Comparison of ENCODE assay signal across 27 cellular contexts in genomic region chr6:110661426-110661825, GRCh38.
"Had no signal": no experiment of that assay in that cellular context is flagged by ENCODE, and none has a peak within 500 bp of the region (broad histone marks: within the 10 kb centered on the region; RNA-seq: fewer than 3 reads in every experiment).

No MANE protein-coding gene starts in this region.

- H3K27ac Mint-ChIP-seq: activated CD4-positive, alpha-beta memory T cell treated with anti-CD3 and anti-CD28 coated beads, Interleukin-2, amount 10 ng/mL, durations not matched to agents 7 days and 5 days; activated CD4-positive, alpha-beta T cell treated with anti-CD3 and anti-CD28 coated beads for 36 hours; activated naive CD4-positive, alpha-beta T cell treated with anti-CD3 and anti-CD28 coated beads, Interleukin-2, amount 10 ng/mL, durations not matched to agents 7 days and 5 days; activated naive CD8-positive, alpha-beta T cell treated with anti-CD3 and anti-CD28 coated beads for 36 hours; activated T-helper 2 cell treated with anti-CD3 and anti-CD28 coated beads, Interferon-gamma antibody, Interleukin-2, Interleukin-4, amounts not matched to agents 10 μg/mL and 5 μg/mL and 100 μg/mL, durations not matched to agents 14 hours and 24 hours and 36 hours; T-cell had no signal

- H3K9ac ChIP-seq: KMS-11 had no signal

- ATAC-seq: activated CD4-positive, alpha-beta T cell treated with anti-CD3 and anti-CD28 coated beads for 36 hours; T-cell had no signal

- H3K36me3 ChIP-seq: brain microvascular endothelial cell, MG63, Peyer's patch, WERI-Rb-1 had no signal

- H3K9me3 ChIP-seq: Peyer's patch had no signal

- H3K27ac ChIP-seq: brain microvascular endothelial cell, KMS-11, Peyer's patch, WERI-Rb-1 had no signal

- H3K4me2 ChIP-seq: KMS-11 had no signal

- H3K27me3 Mint-ChIP-seq: activated CD4-positive, alpha-beta memory T cell treated with anti-CD3 and anti-CD28 coated beads, Interleukin-2, amount 10 ng/mL, durations not matched to agents 7 days and 5 days; activated CD4-positive, alpha-beta T cell treated with anti-CD3 and anti-CD28 coated beads for 36 hours; activated naive CD4-positive, alpha-beta T cell treated with anti-CD3 and anti-CD28 coated beads, Interleukin-2, amount 10 ng/mL, durations not matched to agents 7 days and 5 days; activated naive CD8-positive, alpha-beta T cell treated with anti-CD3 and anti-CD28 coated beads for 36 hours; T-cell had no signal

- H3K4me3 Mint-ChIP-seq: activated CD4-positive, alpha-beta memory T cell treated with anti-CD3 and anti-CD28 coated beads, Interleukin-2, amount 10 ng/mL, durations not matched to agents 7 days and 5 days; activated CD4-positive, alpha-beta T cell treated with anti-CD3 and anti-CD28 coated beads for 36 hours; activated naive CD4-positive, alpha-beta T cell treated with anti-CD3 and anti-CD28 coated beads, Interleukin-2, amount 10 ng/mL, durations not matched to agents 7 days and 5 days; activated naive CD8-positive, alpha-beta T cell treated with anti-CD3 and anti-CD28 coated beads for 36 hours; T-cell had no signal

- H3K9me3 Mint-ChIP-seq: activated CD4-positive, alpha-beta memory T cell treated with anti-CD3 and anti-CD28 coated beads, Interleukin-2, amount 10 ng/mL, durations not matched to agents 7 days and 5 days; activated naive CD4-positive, alpha-beta T cell treated with anti-CD3 and anti-CD28 coated beads, Interleukin-2, amount 10 ng/mL, durations not matched to agents 7 days and 5 days; T-cell had no signal

- H3K27me3 ChIP-seq: brain microvascular endothelial cell, MG63, Peyer's patch had no signal

- H3K4me1 ChIP-seq: Peyer's patch had no signal

- H3K4me3 ChIP-seq: MG63, Peyer's patch had no signal

- H3K4me1 Mint-ChIP-seq: activated CD4-positive, alpha-beta memory T cell treated with anti-CD3 and anti-CD28 coated beads, Interleukin-2, amount 10 ng/mL, durations not matched to agents 7 days and 5 days; activated naive CD4-positive, alpha-beta T cell treated with anti-CD3 and anti-CD28 coated beads, Interleukin-2, amount 10 ng/mL, durations not matched to agents 7 days and 5 days; activated naive CD8-positive, alpha-beta T cell treated with anti-CD3 and anti-CD28 coated beads for 36 hours had no signal

- DNase-seq: activated CD4-positive, alpha-beta memory T cell treated with anti-CD3 and anti-CD28 coated beads, Interleukin-2, amount 10 ng/mL, durations not matched to agents 7 days and 5 days; activated CD4-positive, alpha-beta T cell treated with anti-CD3 and anti-CD28 coated beads for 36 hours; activated CD4-positive, alpha-beta T cell treated with anti-CD3 and anti-CD28 coated beads, Interleukin-2, amount 50 U/mL, for 1 hour; activated gamma-delta T cell treated with Interleukin-2 at 50 U/mL for 16 hours; activated naive CD4-positive, alpha-beta T cell treated with anti-CD3 and anti-CD28 coated beads, Interleukin-2, amount 10 ng/mL, durations not matched to agents 7 days and 5 days; activated naive CD8-positive, alpha-beta T cell treated with anti-CD3 and anti-CD28 coated beads for 36 hours; activated T-cell treated with anti-CD3 and anti-CD28 coated beads for 4 hours; activated T-cell treated with anti-CD3 and anti-CD28 coated beads, Interleukin-2, amount 50 U/mL, for 48 hours; brain microvascular endothelial cell; caudate nucleus; MG63; MV-4-11; NCI-H1105; NCI-H1436; NCI-H1694 treated with DMSO at 0.1 percent for 48 hours; NCI-H2081; NCI-H510A treated with DMSO at 0.1 percent for 48 hours; NCI-H69; NK-92 treated with Interleukin-12 subunit alpha and Interleukin-12 subunit beta, amount 100 ng/mL, for 24 hours; OCI-M1; Peyer's patch; SHP77 treated with DMSO at 0.1 percent for 48 hours; T-cell; T-helper 2 cell; WERI-Rb-1 had no signal
